1 cellular context compared by ENCODE assay signal in the genomic region with DNA sequence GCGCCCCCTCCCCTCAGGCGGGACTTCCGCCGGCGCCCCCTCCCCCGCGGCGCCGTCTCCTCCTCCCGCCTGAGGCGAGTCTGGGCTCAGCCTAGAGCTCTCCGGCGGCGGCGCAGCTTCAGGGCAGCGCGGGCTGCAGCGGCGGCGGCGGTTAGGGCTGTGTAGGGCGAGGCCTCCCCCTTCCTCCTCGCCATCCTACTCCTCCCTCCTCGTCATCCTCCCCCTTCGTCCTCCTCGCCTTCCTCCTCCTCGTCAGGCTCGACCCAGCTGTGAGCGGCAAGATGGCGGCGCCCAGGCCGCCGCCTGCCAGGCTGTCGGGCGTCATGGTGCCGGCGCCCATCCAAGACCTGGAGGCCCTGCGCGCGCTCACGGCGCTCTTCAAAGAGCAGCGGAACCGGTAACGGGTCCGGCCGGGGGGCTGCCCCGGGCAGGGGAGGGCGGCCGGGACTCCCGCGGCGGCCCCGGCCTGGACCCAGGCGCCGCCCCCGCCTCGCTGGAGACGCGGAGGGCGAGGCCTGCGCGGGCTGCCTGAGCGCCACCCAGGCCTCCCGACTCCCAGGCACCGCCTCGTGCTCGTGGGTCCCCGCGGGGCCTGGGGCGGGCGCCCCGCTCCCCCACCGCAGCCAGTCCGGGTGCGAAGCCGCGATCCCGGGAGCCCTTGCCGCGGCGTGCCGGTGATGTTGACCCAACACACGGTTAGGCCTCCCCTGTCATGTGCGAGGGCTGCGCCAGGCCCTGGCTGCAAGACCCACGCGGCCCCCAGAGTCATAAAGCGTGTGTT.
A peak's percentile ranks its signal among the peaks of the same experiment; 100 is the strongest.
TF ChIP-seq lines count a peak whose summit lies in the region.

A gene with protein sequence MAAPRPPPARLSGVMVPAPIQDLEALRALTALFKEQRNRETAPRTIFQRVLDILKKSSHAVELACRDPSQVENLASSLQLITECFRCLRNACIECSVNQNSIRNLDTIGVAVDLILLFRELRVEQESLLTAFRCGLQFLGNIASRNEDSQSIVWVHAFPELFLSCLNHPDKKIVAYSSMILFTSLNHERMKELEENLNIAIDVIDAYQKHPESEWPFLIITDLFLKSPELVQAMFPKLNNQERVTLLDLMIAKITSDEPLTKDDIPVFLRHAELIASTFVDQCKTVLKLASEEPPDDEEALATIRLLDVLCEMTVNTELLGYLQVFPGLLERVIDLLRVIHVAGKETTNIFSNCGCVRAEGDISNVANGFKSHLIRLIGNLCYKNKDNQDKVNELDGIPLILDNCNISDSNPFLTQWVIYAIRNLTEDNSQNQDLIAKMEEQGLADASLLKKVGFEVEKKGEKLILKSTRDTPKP (plus strand): TSS at position 52 of the 781 bp plus-strand sequence. CDS start 230 bp downstream, at position 282.

TF ChIP-seq in HEK293, 187 proteins besides CTCF, POLR2A, EP300 and RAD21 (continued from another document and continues in another):
- TF ChIP-seq, protein P1, sequence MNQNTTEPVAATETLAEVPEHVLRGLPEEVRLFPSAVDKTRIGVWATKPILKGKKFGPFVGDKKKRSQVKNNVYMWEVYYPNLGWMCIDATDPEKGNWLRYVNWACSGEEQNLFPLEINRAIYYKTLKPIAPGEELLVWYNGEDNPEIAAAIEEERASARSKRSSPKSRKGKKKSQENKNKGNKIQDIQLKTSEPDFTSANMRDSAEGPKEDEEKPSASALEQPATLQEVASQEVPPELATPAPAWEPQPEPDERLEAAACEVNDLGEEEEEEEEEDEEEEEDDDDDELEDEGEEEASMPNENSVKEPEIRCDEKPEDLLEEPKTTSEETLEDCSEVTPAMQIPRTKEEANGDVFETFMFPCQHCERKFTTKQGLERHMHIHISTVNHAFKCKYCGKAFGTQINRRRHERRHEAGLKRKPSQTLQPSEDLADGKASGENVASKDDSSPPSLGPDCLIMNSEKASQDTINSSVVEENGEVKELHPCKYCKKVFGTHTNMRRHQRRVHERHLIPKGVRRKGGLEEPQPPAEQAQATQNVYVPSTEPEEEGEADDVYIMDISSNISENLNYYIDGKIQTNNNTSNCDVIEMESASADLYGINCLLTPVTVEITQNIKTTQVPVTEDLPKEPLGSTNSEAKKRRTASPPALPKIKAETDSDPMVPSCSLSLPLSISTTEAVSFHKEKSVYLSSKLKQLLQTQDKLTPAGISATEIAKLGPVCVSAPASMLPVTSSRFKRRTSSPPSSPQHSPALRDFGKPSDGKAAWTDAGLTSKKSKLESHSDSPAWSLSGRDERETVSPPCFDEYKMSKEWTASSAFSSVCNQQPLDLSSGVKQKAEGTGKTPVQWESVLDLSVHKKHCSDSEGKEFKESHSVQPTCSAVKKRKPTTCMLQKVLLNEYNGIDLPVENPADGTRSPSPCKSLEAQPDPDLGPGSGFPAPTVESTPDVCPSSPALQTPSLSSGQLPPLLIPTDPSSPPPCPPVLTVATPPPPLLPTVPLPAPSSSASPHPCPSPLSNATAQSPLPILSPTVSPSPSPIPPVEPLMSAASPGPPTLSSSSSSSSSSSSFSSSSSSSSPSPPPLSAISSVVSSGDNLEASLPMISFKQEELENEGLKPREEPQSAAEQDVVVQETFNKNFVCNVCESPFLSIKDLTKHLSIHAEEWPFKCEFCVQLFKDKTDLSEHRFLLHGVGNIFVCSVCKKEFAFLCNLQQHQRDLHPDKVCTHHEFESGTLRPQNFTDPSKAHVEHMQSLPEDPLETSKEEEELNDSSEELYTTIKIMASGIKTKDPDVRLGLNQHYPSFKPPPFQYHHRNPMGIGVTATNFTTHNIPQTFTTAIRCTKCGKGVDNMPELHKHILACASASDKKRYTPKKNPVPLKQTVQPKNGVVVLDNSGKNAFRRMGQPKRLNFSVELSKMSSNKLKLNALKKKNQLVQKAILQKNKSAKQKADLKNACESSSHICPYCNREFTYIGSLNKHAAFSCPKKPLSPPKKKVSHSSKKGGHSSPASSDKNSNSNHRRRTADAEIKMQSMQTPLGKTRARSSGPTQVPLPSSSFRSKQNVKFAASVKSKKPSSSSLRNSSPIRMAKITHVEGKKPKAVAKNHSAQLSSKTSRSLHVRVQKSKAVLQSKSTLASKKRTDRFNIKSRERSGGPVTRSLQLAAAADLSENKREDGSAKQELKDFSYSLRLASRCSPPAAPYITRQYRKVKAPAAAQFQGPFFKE (tag by site-specific recombination; IDR thresholded peaks at IDR 0.05; ENCODE audit: borderline replicate concordance): no peak
- TF ChIP-seq MZF1 (tag by site-specific recombination; IDR thresholded peaks at IDR 0.05; ENCODE audit: borderline replicate concordance) (no peak), ZNF544 (tag by site-specific recombination; IDR thresholded peaks at IDR 0.05) (no peak), ZNF692 (tag by site-specific recombination; IDR thresholded peaks at IDR 0.05) (peak; percentile 45), BCL11B (tag by site-specific recombination; IDR thresholded peaks at IDR 0.05; ENCODE audit: low read depth) (no peak), ZNF138 (tag by site-specific recombination; IDR thresholded peaks at IDR 0.05; ENCODE audit: borderline replicate concordance) (no peak), ZNF19 (tag by site-specific recombination; IDR thresholded peaks at IDR 0.05; ENCODE audit: low read depth) (no peak), OSR2 (tag by site-specific recombination; IDR thresholded peaks at IDR 0.05) (no peak), MEIS1 (CRISPR knock-in tag; IDR thresholded peaks at IDR 0.05; ENCODE audit: borderline replicate concordance) (no peak), HIC1 (tag by site-specific recombination; IDR thresholded peaks at IDR 0.05) (peak; percentile 44; the same call in 1 of the 2 replicates), ZSCAN30 (tag by site-specific recombination; IDR thresholded peaks at IDR 0.05) (0 out of 2 replicates have a peak, but pooled peaks have one; percentile 10), ZNF473 (tag by site-specific recombination; IDR thresholded peaks at IDR 0.05) (no peak), ZFHX2 (tag by site-specific recombination; conservative IDR thresholded peaks at IDR 0.05) (peak; percentile 88), ZNF670 (tag by site-specific recombination; IDR thresholded peaks at IDR 0.05; ENCODE audit: low read depth) (no peak), ZNF112 (tag by site-specific recombination; IDR thresholded peaks at IDR 0.05) (no peak), ZNF571 (tag by site-specific recombination; IDR thresholded peaks at IDR 0.05) (no peak), ZNF747 (tag by site-specific recombination; IDR thresholded peaks at IDR 0.05) (no peak), ZNF214 (tag by site-specific recombination; IDR thresholded peaks at IDR 0.05; ENCODE audit: borderline replicate concordance) (no peak), ZNF664 (tag by site-specific recombination; IDR thresholded peaks at IDR 0.05) (no peak), ZNF561 (tag by site-specific recombination; IDR thresholded peaks at IDR 0.05; ENCODE audit: borderline replicate concordance) (no peak), ZNF18 (tag by site-specific recombination; IDR thresholded peaks at IDR 0.05) (no peak), ZNF174 (tag by site-specific recombination; IDR thresholded peaks at IDR 0.05) (no peak), KLF16 (tag by site-specific recombination; IDR thresholded peaks at IDR 0.05) (peak; percentile 87), ZNF580 (tag by site-specific recombination; IDR thresholded peaks at IDR 0.05) (no peak), ZNF558 (tag by site-specific recombination; IDR thresholded peaks at IDR 0.05) (no peak), ZNF223 (tag by site-specific recombination; IDR thresholded peaks at IDR 0.05) (no peak), TSHZ1 (tag by site-specific recombination; IDR thresholded peaks at IDR 0.05; ENCODE audit: borderline replicate concordance) (no peak), SP2 (tag by site-specific recombination; IDR thresholded peaks at IDR 0.05) (peak; percentile 87)
- TF ChIP-seq, protein P2, sequence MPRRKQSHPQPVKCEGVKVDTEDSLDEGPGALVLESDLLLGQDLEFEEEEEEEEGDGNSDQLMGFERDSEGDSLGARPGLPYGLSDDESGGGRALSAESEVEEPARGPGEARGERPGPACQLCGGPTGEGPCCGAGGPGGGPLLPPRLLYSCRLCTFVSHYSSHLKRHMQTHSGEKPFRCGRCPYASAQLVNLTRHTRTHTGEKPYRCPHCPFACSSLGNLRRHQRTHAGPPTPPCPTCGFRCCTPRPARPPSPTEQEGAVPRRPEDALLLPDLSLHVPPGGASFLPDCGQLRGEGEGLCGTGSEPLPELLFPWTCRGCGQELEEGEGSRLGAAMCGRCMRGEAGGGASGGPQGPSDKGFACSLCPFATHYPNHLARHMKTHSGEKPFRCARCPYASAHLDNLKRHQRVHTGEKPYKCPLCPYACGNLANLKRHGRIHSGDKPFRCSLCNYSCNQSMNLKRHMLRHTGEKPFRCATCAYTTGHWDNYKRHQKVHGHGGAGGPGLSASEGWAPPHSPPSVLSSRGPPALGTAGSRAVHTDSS (tag by site-specific recombination; IDR thresholded peaks at IDR 0.05): peak; percentile 97
- TF ChIP-seq, protein P3, sequence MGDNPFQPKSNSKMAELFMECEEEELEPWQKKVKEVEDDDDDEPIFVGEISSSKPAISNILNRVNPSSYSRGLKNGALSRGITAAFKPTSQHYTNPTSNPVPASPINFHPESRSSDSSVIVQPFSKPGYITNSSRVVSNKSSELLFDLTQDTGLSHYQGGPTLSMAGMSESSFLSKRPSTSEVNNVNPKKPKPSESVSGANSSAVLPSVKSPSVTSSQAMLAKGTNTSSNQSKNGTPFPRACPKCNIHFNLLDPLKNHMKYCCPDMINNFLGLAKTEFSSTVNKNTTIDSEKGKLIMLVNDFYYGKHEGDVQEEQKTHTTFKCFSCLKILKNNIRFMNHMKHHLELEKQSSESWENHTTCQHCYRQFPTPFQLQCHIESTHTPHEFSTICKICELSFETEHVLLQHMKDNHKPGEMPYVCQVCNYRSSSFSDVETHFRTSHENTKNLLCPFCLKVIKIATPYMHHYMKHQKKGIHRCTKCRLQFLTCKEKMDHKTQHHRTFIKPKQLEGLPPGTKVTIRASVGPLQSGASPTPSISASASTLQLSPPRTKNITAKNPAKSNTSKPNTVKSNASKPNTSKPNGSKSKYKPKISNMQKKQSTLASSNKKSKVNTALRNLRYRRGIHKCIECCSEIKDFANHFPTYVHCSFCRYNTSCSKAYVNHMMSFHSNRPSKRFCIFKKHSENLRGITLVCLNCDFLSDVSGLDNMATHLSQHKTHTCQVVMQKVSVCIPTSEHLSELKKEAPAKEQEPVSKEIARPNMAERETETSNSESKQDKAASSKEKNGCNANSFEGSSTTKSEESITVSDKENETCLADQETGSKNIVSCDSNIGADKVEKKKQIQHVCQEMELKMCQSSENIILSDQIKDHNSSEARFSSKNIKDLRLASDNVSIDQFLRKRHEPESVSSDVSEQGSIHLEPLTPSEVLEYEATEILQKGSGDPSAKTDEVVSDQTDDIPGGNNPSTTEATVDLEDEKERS (tag by site-specific recombination; IDR thresholded peaks at IDR 0.05): no peak
